In the genomic region with DNA sequence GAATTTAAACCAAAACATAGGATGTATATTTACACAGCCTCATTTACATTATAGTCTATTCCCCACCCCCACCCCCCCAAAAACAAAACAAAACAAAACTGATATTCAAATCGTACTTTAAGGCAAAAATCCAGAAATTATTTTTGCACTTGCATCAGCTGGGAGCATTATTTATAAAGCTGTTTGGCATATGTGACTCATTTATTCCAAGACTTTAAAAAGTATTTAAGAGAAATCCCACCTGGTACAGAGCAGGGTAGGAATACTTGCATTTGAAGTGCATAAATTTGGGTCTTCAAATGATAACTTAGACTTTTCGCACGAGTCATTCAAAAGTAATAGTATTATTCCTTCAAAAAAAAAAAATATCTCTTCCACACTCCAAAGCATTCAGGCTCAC, we compare ENCODE assay signal across 8 cellular contexts. TPM values are rescaled to one million over a fixed set of nuclear protein-coding genes. Genes with fewer than 3 reads are reported as not detected.
DNase-seq lines count a peak whose midpoint lies in the region; ATAC-seq and TF ChIP-seq lines count a peak whose summit lies in the region.

No MANE protein-coding gene starts in this region.

- DNase-seq in breast epithelium (ENCODE audit: low spot score in 2 of 2), result no peak
- DNase-seq in MCF 10A (ENCODE audit: unreplicated experiment), result no peak
- no peak for DNase-seq in body of pancreas
- no peak for DNase-seq in lung (ENCODE audit: low spot score)
- no peak for DNase-seq in upper lobe of left lung
- no peak for DNase-seq in medulla oblongata (ENCODE audit: extremely low spot score)
- no peak for DNase-seq in immature natural killer cell
- DNase-seq in activated CD4-positive, CD25-positive, alpha-beta regulatory T cell (lab: John Stamatoyannopoulos, UW), result no peak

- TF ChIP-seq CTCF in breast epithelium (IDR thresholded peaks at IDR 0.05) (no peak), MCF 10A (IDR thresholded peaks at IDR 0.05; ENCODE audit: unreplicated experiment) (no peak), body of pancreas (IDR thresholded peaks at IDR 0.05) (no peak), lung (IDR thresholded peaks at IDR 0.05; ENCODE audit: control extremely low read depth, extremely low read depth) (no peak), upper lobe of left lung (IDR thresholded peaks at IDR 0.05) (no peak)

- WGBS in body of pancreas, 2 donors, result 1 to 2% methylated on average over 3 of the region's 3 CpGs
- 2% methylated on average over 3 of the region's 3 CpGs for WGBS in lung, 2 donors
- WGBS in upper lobe of left lung, 2 donors, result 2 to 6% methylated on average over 3 of the region's 3 CpGs

- no peaks in the 10 kb centered on the region for H3K36me3 ChIP-seq in breast epithelium
- H3K36me3 ChIP-seq in body of pancreas (replicated peaks in 1 of 2; ENCODE audit: insufficient read depth in 1 of 2, low read depth in 2 of 2), result no peaks in the 10 kb centered on the region
- H3K36me3 ChIP-seq in lung (ENCODE audit: control insufficient read depth in 2 of 2, insufficient read depth in 2 of 2, low read length in 2 of 2), result no peaks in the 10 kb centered on the region
- H3K36me3 ChIP-seq in upper lobe of left lung, result no peaks in the 10 kb centered on the region

- peak overlapping the region; percentile 76 to 84 (median 84) for H3K4me3 ChIP-seq in breast epithelium
- H3K4me3 ChIP-seq in body of pancreas, result peak overlapping the region; percentile 39 to 69
- H3K4me3 ChIP-seq in lung, result peak overlapping the region; percentile 91
- peak overlapping the region; percentile 56 to 93 (median 90) for H3K4me3 ChIP-seq in upper lobe of left lung

- ATAC-seq in body of pancreas (no peak), lung (ENCODE audit: insufficient read depth, low FRiP score) (no peak), upper lobe of left lung (ENCODE audit: low FRiP score in 2 of 2) (no peak)

- BruUV-seq in MCF 10A (replicated peaks; lab: Mats Ljungman, UMichigan), result no TSS peak

- intact Hi-C loops in breast epithelium (cut with DNase I; ENCODE audit: low total_unique reads) (loop anchor here (5.0 kb wide), 1 partner anchor 172 kb away; a partner anchor contains a TSS), MCF 10A (cut with micrococcal nuclease) (loop anchor here (1.0 to 5.0 kb wide), 3 partner anchors 48 to 292 kb away; a partner anchor contains a TSS), body of pancreas (cut with DNase I) (no loop called here)

- H3K9me3 Mint-ChIP-seq in MCF 10A (ENCODE audit: unreplicated experiment), result no peaks in the 10 kb centered on the region
- peaks cover 6 to 21% (median 14%) of the 10 kb centered on the region in 6 donors for H3K9me3 Mint-ChIP-seq in immature natural killer cell

- H3K4me1 ChIP-seq in breast epithelium (peaks cover 0 to 28% of the 10 kb centered on the region in 2 donors), body of pancreas (peaks cover 26% of the 10 kb centered on the region), lung (ENCODE audit: control insufficient read depth in 2 of 2, insufficient read depth in 2 of 2, low read length in 2 of 2) (peaks cover 4 to 15% of the 10 kb centered on the region in 2 donors), upper lobe of left lung (peaks cover 30 to 59% (median 46%) of the 10 kb centered on the region in 4 donors)

- H3K27me3 Mint-ChIP-seq in MCF 10A (ENCODE audit: insufficient read depth, unreplicated experiment) (no peaks in the 10 kb centered on the region), immature natural killer cell (ENCODE audit: low read depth in 3 of 3) (no peaks in the 10 kb centered on the region)

- CTCF ChIA-PET in MCF 10A (lab: Yijun Ruan, JAX), result interaction anchor here (0.7 to 1.4 kb wide), 2 partner anchors 25 to 308 kb away, joined by 3 to 5 read pairs; no protein-coding TSS in a partner anchor

- H3K27ac Mint-ChIP-seq in MCF 10A (ENCODE audit: low read depth, unreplicated experiment) (no peak overlapping the region), immature natural killer cell (peak overlapping the region in 2 of 6 donors; percentile 80 to 81)

- no peaks in the 10 kb centered on the region for H3K36me3 Mint-ChIP-seq in MCF 10A (ENCODE audit: insufficient read depth, unreplicated experiment)
- H3K36me3 Mint-ChIP-seq in immature natural killer cell, result peaks cover 8 to 15% (median 11%) of the 10 kb centered on the region in 3 donors

- no peaks in the 10 kb centered on the region for H3K27me3 ChIP-seq in breast epithelium
- no peaks in the 10 kb centered on the region for H3K27me3 ChIP-seq in body of pancreas
- H3K27me3 ChIP-seq in lung (ENCODE audit: control insufficient read depth, insufficient read depth), result no peaks in the 10 kb centered on the region
- no peaks in the 10 kb centered on the region for H3K27me3 ChIP-seq in upper lobe of left lung

- TF ChIP-seq EP300 in upper lobe of left lung (IDR thresholded peaks at IDR 0.05), result no peak

- H3K4me3 Mint-ChIP-seq in MCF 10A (ENCODE audit: unreplicated experiment) (no peak overlapping the region), immature natural killer cell (no peak overlapping the region)

- H3K9me3 ChIP-seq in breast epithelium (no peaks in the 10 kb centered on the region), body of pancreas (no peaks in the 10 kb centered on the region), lung (ENCODE audit: control insufficient read depth in 2 of 2, insufficient read depth in 1 of 2, low read length in 1 of 2) (no peaks in the 10 kb centered on the region), upper lobe of left lung (no peaks in the 10 kb centered on the region)

- POLR2A ChIA-PET in MCF 10A (lab: Yijun Ruan, JAX), result interaction anchor here (0.7 to 8.6 kb wide), 11 partner anchors 9 to 292 kb away, joined by 3 to 116 read pairs (median 23); a partner anchor contains a TSS

- peak overlapping the region; percentile 86 to 93 for H3K27ac ChIP-seq in breast epithelium
- H3K27ac ChIP-seq in body of pancreas, result peak overlapping the region in 3 of 4 donors; percentile 64 to 95 (median 94)
- peak overlapping the region in 1 of 2 donors; percentile 87 for H3K27ac ChIP-seq in lung (ENCODE audit: low read depth in 1 of 2, low read length in 1 of 2)
- H3K27ac ChIP-seq in upper lobe of left lung, result peak overlapping the region; percentile 87 to 93 (median 90)

- H3K4me1 Mint-ChIP-seq in MCF 10A (ENCODE audit: insufficient read depth, unreplicated experiment), result peaks cover 24% of the 10 kb centered on the region
- peaks cover 8 to 26% of the 10 kb centered on the region in 2 donors for H3K4me1 Mint-ChIP-seq in immature natural killer cell

- TF ChIP-seq POLR2A in breast epithelium (IDR thresholded peaks at IDR 0.05) (no peak), body of pancreas (IDR thresholded peaks at IDR 0.05) (no peak), upper lobe of left lung (IDR thresholded peaks at IDR 0.05) (no peak)

RNA-seq across cellular contexts. Expression of a gene that starts 1.1 kb away (rescaled TPM):
- total RNA-seq in breast epithelium, result 10 to 100 TPM in 2 of 3 donors, 1 to 10 TPM in 1; 9.9 to 17.7 (median 10.5) TPM
- 11.2 and 13.8 TPM in 2 replicates for total RNA-seq in MCF 10A (2022)
- total RNA-seq in body of pancreas, result 1 to 10 TPM; 5.9 to 8.0 TPM
- total RNA-seq in lung, result 10 to 100 TPM; 14.6 to 29.0 TPM
- 1 to 10 TPM; 2.6 to 4.4 TPM for polyA plus RNA-seq in lung
- 10 to 100 TPM in 4 of 6 donors, 1 to 10 TPM in 2; 3.7 to 20.0 (median 12.4) TPM for total RNA-seq in upper lobe of left lung
- 10 to 100 TPM; 32.1 to 79.9 (median 36.3) TPM for polyA plus RNA-seq in immature natural killer cell

RNA-seq across cellular contexts. Expression of a gene that starts 1.3 kb away (rescaled TPM):
- 10 to 100 TPM; 21.3 to 38.1 (median 22.9) TPM for total RNA-seq in breast epithelium
- 12.0 and 15.8 TPM in 2 replicates for total RNA-seq in MCF 10A (2022)
- total RNA-seq in body of pancreas, result 10 to 100 TPM; 23.6 to 38.6 TPM
- 10 to 100 TPM; 18.0 to 52.0 TPM for total RNA-seq in lung
- polyA plus RNA-seq in lung, result 1 to 10 TPM; 4.2 to 4.7 TPM
- total RNA-seq in upper lobe of left lung, result 10 to 100 TPM; 11.3 to 42.3 (median 16.2) TPM
- 10 to 100 TPM in 2 of 3 donors, 1 to 10 TPM in 1; 9.4 to 13.0 (median 12.7) TPM for polyA plus RNA-seq in immature natural killer cell
